ENCODE assay signal across 38 cellular contexts in genomic region chrX:1792636-1793035, GRCh38.
"Had no signal": no experiment of that assay in that cellular context is flagged by ENCODE, and none has a peak within 500 bp of the region (broad histone marks: within the 10 kb centered on the region; RNA-seq: fewer than 3 reads in every experiment).

No MANE protein-coding gene starts in this region.

- H3K9me3 ChIP-seq: adrenal gland, ascending aorta, body of pancreas, breast epithelium had no signal

- H3K27me3 Mint-ChIP-seq: activated naive CD4-positive, alpha-beta T cell treated with anti-CD3 and anti-CD28 coated beads, Interleukin-2, amount 10 ng/mL, durations not matched to agents 7 days and 5 days; activated naive CD4-positive, alpha-beta T cell treated with anti-CD3 and anti-CD28 coated beads, Interleukin-2, amount 50 U/mL, for 24 hours; activated naive CD8-positive, alpha-beta T cell treated with anti-CD3 and anti-CD28 coated beads for 36 hours; activated naive CD8-positive, alpha-beta T cell treated with anti-CD3 and anti-CD28 coated beads, Interleukin-2, amount 10 ng/mL, durations not matched to agents 7 days and 5 days; activated naive CD8-positive, alpha-beta T cell treated with anti-CD3 and anti-CD28 coated beads, Interleukin-2, amount 50 U/mL, for 24 hours; activated T-cell treated with anti-CD3 and anti-CD28 coated beads, Interleukin-2, amount 50 U/mL, for 24 hours; activated T-helper 17 cell treated with anti-CD3 and anti-CD28 coated beads, Interleukin-2, amount 50 U/mL, for 72 hours; brain; central memory CD8-positive, alpha-beta T cell had no signal

- ATAC-seq: activated naive CD4-positive, alpha-beta T cell treated with anti-CD3 and anti-CD28 coated beads, Interleukin-2, amount 50 U/mL, for 72 hours; activated naive CD8-positive, alpha-beta T cell treated with anti-CD3 and anti-CD28 coated beads, Interleukin-2, amount 50 U/mL, for 24 hours; activated T-cell treated with anti-CD3 and anti-CD28 coated beads, Interleukin-2, amount 50 U/mL, for 4 hours; activated T-cell treated with anti-CD3 and anti-CD28 coated beads, Interleukin-2, amount 50 U/mL, for 72 hours; activated T-helper 17 cell treated with anti-CD3 and anti-CD28 coated beads, Interleukin-2, amount 50 U/mL, for 72 hours; body of pancreas had no signal

- H3K27ac ChIP-seq: adrenal gland, ascending aorta, body of pancreas, brain microvascular endothelial cell, breast epithelium, cardiac muscle cell had no signal

- H3K36me3 Mint-ChIP-seq: activated naive CD4-positive, alpha-beta T cell treated with anti-CD3 and anti-CD28 coated beads, Interleukin-2, amount 10 ng/mL, durations not matched to agents 7 days and 5 days; activated naive CD4-positive, alpha-beta T cell treated with anti-CD3 and anti-CD28 coated beads, Interleukin-2, amount 50 U/mL, for 24 hours; activated naive CD4-positive, alpha-beta T cell treated with anti-CD3 and anti-CD28 coated beads, Interleukin-2, amount 50 U/mL, for 72 hours; activated naive CD8-positive, alpha-beta T cell; activated naive CD8-positive, alpha-beta T cell treated with anti-CD3 and anti-CD28 coated beads for 36 hours; activated naive CD8-positive, alpha-beta T cell treated with anti-CD3 and anti-CD28 coated beads, Interleukin-2, amount 10 ng/mL, durations not matched to agents 7 days and 5 days; brain had no signal

- H3K9me3 Mint-ChIP-seq: activated naive CD4-positive, alpha-beta T cell treated with anti-CD3 and anti-CD28 coated beads for 36 hours; activated naive CD4-positive, alpha-beta T cell treated with anti-CD3 and anti-CD28 coated beads, Interleukin-2, amount 50 U/mL, for 24 hours; activated naive CD4-positive, alpha-beta T cell treated with anti-CD3 and anti-CD28 coated beads, Interleukin-2, amount 50 U/mL, for 72 hours; activated naive CD8-positive, alpha-beta T cell treated with anti-CD3 and anti-CD28 coated beads for 36 hours; activated naive CD8-positive, alpha-beta T cell treated with anti-CD3 and anti-CD28 coated beads, Interleukin-2, amount 50 U/mL, for 24 hours; activated T-cell treated with anti-CD3 and anti-CD28 coated beads, Interleukin-2, amount 50 U/mL, for 24 hours; activated T-cell treated with anti-CD3 and anti-CD28 coated beads, Interleukin-2, amount 50 U/mL, for 4 hours; activated T-cell treated with anti-CD3 and anti-CD28 coated beads, Interleukin-2, amount 50 U/mL, for 72 hours; activated T-helper 1 cell treated with anti-CD3 and anti-CD28 coated beads, Interleukin-12 subunit alpha, Interleukin-12 subunit beta, Interleukin-2, Interleukin-4 antibody, amounts not matched to agents 30 ng/mL and 10 ng/mL and 1 ng/mL, durations not matched to agents 14 hours and 24 hours and 36 hours; activated T-helper 17 cell treated with anti-CD3 and anti-CD28 coated beads, Interleukin-2, amount 50 U/mL, for 72 hours; activated T-helper 2 cell treated with anti-CD3 and anti-CD28 coated beads, Interferon-gamma antibody, Interleukin-2, Interleukin-4, amounts not matched to agents 10 μg/mL and 5 μg/mL and 100 μg/mL, durations not matched to agents 14 hours and 24 hours and 36 hours; brain; central memory CD8-positive, alpha-beta T cell had no signal

- H3K4me1 Mint-ChIP-seq: activated naive CD4-positive, alpha-beta T cell treated with anti-CD3 and anti-CD28 coated beads, Interleukin-2, amount 10 ng/mL, durations not matched to agents 7 days and 5 days; activated naive CD4-positive, alpha-beta T cell treated with anti-CD3 and anti-CD28 coated beads, Interleukin-2, amount 50 U/mL, for 24 hours; activated naive CD8-positive, alpha-beta T cell treated with anti-CD3 and anti-CD28 coated beads for 36 hours; activated naive CD8-positive, alpha-beta T cell treated with anti-CD3 and anti-CD28 coated beads, Interleukin-2, amount 10 ng/mL, durations not matched to agents 7 days and 5 days; activated naive CD8-positive, alpha-beta T cell treated with anti-CD3 and anti-CD28 coated beads, Interleukin-2, amount 50 U/mL, for 24 hours; activated T-helper 17 cell treated with anti-CD3 and anti-CD28 coated beads, Interleukin-2, amount 50 U/mL, for 72 hours; brain; central memory CD8-positive, alpha-beta T cell had no signal

- H3K4me3 ChIP-seq: adrenal gland, ascending aorta, body of pancreas, breast epithelium, cardiac muscle cell had no signal

- DNase-seq: activated effector memory CD4-positive, alpha-beta T cell treated with anti-CD3 and anti-CD28 coated beads, Interleukin-2, amount 50 U/mL, for 16 hours; activated effector memory CD4-positive, alpha-beta T cell treated with Interleukin-2 at 50 U/mL for 16 hours; activated gamma-delta T cell; activated gamma-delta T cell treated with Interleukin-2 at 50 U/mL for 16 hours; activated naive CD4-positive, alpha-beta T cell; activated naive CD4-positive, alpha-beta T cell treated with anti-CD3 and anti-CD28 coated beads for 36 hours; activated naive CD4-positive, alpha-beta T cell treated with anti-CD3 and anti-CD28 coated beads, Interleukin-2, amount 10 ng/mL, durations not matched to agents 7 days and 5 days; activated naive CD4-positive, alpha-beta T cell treated with anti-CD3 and anti-CD28 coated beads, Interleukin-2, amount 50 U/mL, for 16 hours; activated naive CD4-positive, alpha-beta T cell treated with Interleukin-2 at 50 U/mL for 16 hours; activated naive CD8-positive, alpha-beta T cell treated with anti-CD3 and anti-CD28 coated beads for 36 hours; activated naive CD8-positive, alpha-beta T cell treated with anti-CD3 and anti-CD28 coated beads, Interleukin-2, amount 10 ng/mL, durations not matched to agents 7 days and 5 days; activated naive CD8-positive, alpha-beta T cell treated with anti-CD3 and anti-CD28 coated beads, Interleukin-2, amount 50 U/mL, for 24 hours; activated T-cell treated with anti-CD3 and anti-CD28 coated beads, Interleukin-2, amount 50 U/mL, for 1 hour; activated T-cell treated with anti-CD3 and anti-CD28 coated beads, Interleukin-2, amount 50 U/mL, for 24 hours; activated T-cell treated with anti-CD3 and anti-CD28 coated beads, Interleukin-2, amount 50 U/mL, for 4 hours; activated T-cell treated with anti-CD3 and anti-CD28 coated beads, Interleukin-2, amount 50 U/mL, for 48 hours; activated T-cell treated with anti-CD3 and anti-CD28 coated beads, Interleukin-2, amount 50 U/mL, for 72 hours; adrenal gland; amniotic stem cell; amygdala; anterior cingulate cortex; aorta; body of pancreas; brain microvascular endothelial cell; caudate nucleus; central memory CD4-positive, alpha-beta T cell; cerebellar nuclear complex had no signal

- H3K27me3 ChIP-seq: adrenal gland, ascending aorta, body of pancreas, brain microvascular endothelial cell, breast epithelium, cardiac muscle cell had no signal

- H3K27ac Mint-ChIP-seq: activated naive CD4-positive, alpha-beta T cell treated with anti-CD3 and anti-CD28 coated beads for 36 hours; activated naive CD4-positive, alpha-beta T cell treated with anti-CD3 and anti-CD28 coated beads, Interleukin-2, amount 10 ng/mL, durations not matched to agents 7 days and 5 days; activated naive CD4-positive, alpha-beta T cell treated with anti-CD3 and anti-CD28 coated beads, Interleukin-2, amount 50 U/mL, for 24 hours; activated naive CD4-positive, alpha-beta T cell treated with anti-CD3 and anti-CD28 coated beads, Interleukin-2, amount 50 U/mL, for 72 hours; activated naive CD8-positive, alpha-beta T cell; activated naive CD8-positive, alpha-beta T cell treated with anti-CD3 and anti-CD28 coated beads for 36 hours; activated naive CD8-positive, alpha-beta T cell treated with anti-CD3 and anti-CD28 coated beads, Interleukin-2, amount 10 ng/mL, durations not matched to agents 7 days and 5 days; activated naive CD8-positive, alpha-beta T cell treated with anti-CD3 and anti-CD28 coated beads, Interleukin-2, amount 50 U/mL, for 24 hours; activated T-cell treated with anti-CD3 and anti-CD28 coated beads, Interleukin-2, amount 50 U/mL, for 24 hours; activated T-cell treated with anti-CD3 and anti-CD28 coated beads, Interleukin-2, amount 50 U/mL, for 72 hours; activated T-helper 1 cell treated with anti-CD3 and anti-CD28 coated beads, Interleukin-12 subunit alpha, Interleukin-12 subunit beta, Interleukin-2, Interleukin-4 antibody, amounts not matched to agents 30 ng/mL and 10 ng/mL and 1 ng/mL, durations not matched to agents 14 hours and 24 hours and 36 hours; activated T-helper 17 cell treated with anti-CD3 and anti-CD28 coated beads, Interleukin-2, amount 50 U/mL, for 72 hours; activated T-helper 2 cell treated with anti-CD3 and anti-CD28 coated beads, Interferon-gamma antibody, Interleukin-2, Interleukin-4, amounts not matched to agents 10 μg/mL and 5 μg/mL and 100 μg/mL, durations not matched to agents 14 hours and 24 hours and 36 hours; brain had no signal

- H3K4me3 Mint-ChIP-seq: activated naive CD4-positive, alpha-beta T cell treated with anti-CD3 and anti-CD28 coated beads for 36 hours; activated naive CD4-positive, alpha-beta T cell treated with anti-CD3 and anti-CD28 coated beads, Interleukin-2, amount 10 ng/mL, durations not matched to agents 7 days and 5 days; activated naive CD4-positive, alpha-beta T cell treated with anti-CD3 and anti-CD28 coated beads, Interleukin-2, amount 50 U/mL, for 24 hours; activated naive CD8-positive, alpha-beta T cell; activated naive CD8-positive, alpha-beta T cell treated with anti-CD3 and anti-CD28 coated beads for 36 hours; activated naive CD8-positive, alpha-beta T cell treated with anti-CD3 and anti-CD28 coated beads, Interleukin-2, amount 10 ng/mL, durations not matched to agents 7 days and 5 days; activated naive CD8-positive, alpha-beta T cell treated with anti-CD3 and anti-CD28 coated beads, Interleukin-2, amount 50 U/mL, for 24 hours; activated T-cell treated with anti-CD3 and anti-CD28 coated beads, Interleukin-2, amount 50 U/mL, for 24 hours; activated T-cell treated with anti-CD3 and anti-CD28 coated beads, Interleukin-2, amount 50 U/mL, for 4 hours; activated T-cell treated with anti-CD3 and anti-CD28 coated beads, Interleukin-2, amount 50 U/mL, for 72 hours; activated T-helper 1 cell treated with anti-CD3 and anti-CD28 coated beads, Interleukin-12 subunit alpha, Interleukin-12 subunit beta, Interleukin-2, Interleukin-4 antibody, amounts not matched to agents 30 ng/mL and 10 ng/mL and 1 ng/mL, durations not matched to agents 14 hours and 24 hours and 36 hours; activated T-helper 17 cell treated with anti-CD3 and anti-CD28 coated beads, Interleukin-2, amount 50 U/mL, for 72 hours; brain; central memory CD8-positive, alpha-beta T cell had no signal

- H3K36me3 ChIP-seq: adrenal gland, ascending aorta, brain microvascular endothelial cell, breast epithelium, cardiac muscle cell had no signal

- H3K4me1 ChIP-seq: adrenal gland, ascending aorta, body of pancreas, breast epithelium had no signal
